30 cellular contexts compared by ENCODE assay signal in genomic region chr22:42451499-42452145, GRCh38. TPM values are rescaled to one million over a fixed set of nuclear protein-coding genes. Genes with fewer than 3 reads are reported as not detected.
"Had no signal": no experiment of that assay in that cellular context is flagged by ENCODE, and none has a peak within 500 bp of the region (broad histone marks: within the 10 kb centered on the region; RNA-seq: fewer than 3 reads in every experiment).

No MANE protein-coding gene starts in this region.

- H3K4me3 Mint-ChIP-seq: immature natural killer cell; naive thymus-derived CD4-positive, alpha-beta T cell; nephron; neural progenitor cell; stimulated activated memory B cell treated with anti-CD40 and anti-IgM and Interleukin-4, amounts not matched to agents 10 μg/mL and 1 μg/mL and 100 μg/mL, for 72 hours; stimulated activated naive CD8-positive, alpha-beta T cell treated with anti-CD3 and anti-CD28 coated beads, Interleukin-15, amount 100 ng/mL, for 72 hours; type B pancreatic cell had no signal

- H3K27ac Mint-ChIP-seq: immature natural killer cell; nephron; neural progenitor cell; stimulated activated memory B cell treated with anti-CD40 and anti-IgM and Interleukin-4, amounts not matched to agents 10 μg/mL and 1 μg/mL and 100 μg/mL, for 72 hours; stimulated activated naive CD8-positive, alpha-beta T cell treated with anti-CD3 and anti-CD28 coated beads, Interleukin-15, amount 100 ng/mL, for 72 hours; type B pancreatic cell had no signal

- H3K4me1 Mint-ChIP-seq: immature natural killer cell; naive thymus-derived CD4-positive, alpha-beta T cell; nephron; neural progenitor cell; stimulated activated memory B cell treated with anti-CD40 and anti-IgM and Interleukin-4, amounts not matched to agents 10 μg/mL and 1 μg/mL and 100 μg/mL, for 72 hours; stimulated activated naive CD8-positive, alpha-beta T cell treated with anti-CD3 and anti-CD28 coated beads, Interleukin-15, amount 100 ng/mL, for 72 hours had no signal

- H3K9me3 ChIP-seq: mucosa of descending colon, neutrophil, psoas muscle, right atrium auricular region, right lobe of liver, tibial nerve, uterus had no signal

- FAIRE-seq: islet of Langerhans had no signal

- H3K27me3 ChIP-seq: hepatocyte, neural progenitor cell, right atrium auricular region, right lobe of liver, tibial nerve, uterus had no signal

- H3K9me3 Mint-ChIP-seq: immature natural killer cell; nephron; stimulated activated memory B cell treated with anti-CD40 and anti-IgM and Interleukin-4, amounts not matched to agents 10 μg/mL and 1 μg/mL and 100 μg/mL, for 72 hours; stimulated activated naive CD8-positive, alpha-beta T cell treated with anti-CD3 and anti-CD28 coated beads, Interleukin-15, amount 100 ng/mL, for 72 hours; type B pancreatic cell had no signal

- H3K9ac ChIP-seq: neural progenitor cell, parathyroid adenoma had no signal

- H3K36me3 Mint-ChIP-seq: immature natural killer cell; naive thymus-derived CD4-positive, alpha-beta T cell; neural progenitor cell; stimulated activated memory B cell treated with anti-CD40 and anti-IgM and Interleukin-4, amounts not matched to agents 10 μg/mL and 1 μg/mL and 100 μg/mL, for 72 hours; type B pancreatic cell had no signal

- H3K27ac ChIP-seq: hepatocyte, left ventricle myocardium inferior, neural progenitor cell, neutrophil, parathyroid adenoma, psoas muscle, right atrium auricular region, right lobe of liver, tibial nerve, uterus had no signal

- ATAC-seq: mucosa of descending colon; naive thymus-derived CD4-positive, alpha-beta T cell; psoas muscle; stimulated activated naive CD8-positive, alpha-beta T cell treated with anti-CD3 and anti-CD28 coated beads, Interleukin-15, amount 100 ng/mL, for 72 hours had no signal

- DNase-seq: immature natural killer cell; left ventricle myocardium inferior; midbrain; naive thymus-derived CD4-positive, alpha-beta T cell; occipital lobe; psoas muscle; right lobe of liver; stimulated activated CD4-positive, alpha-beta T cell treated with anti-CD3 and anti-CD28 coated beads, Interleukin-1b, Interleukin-23, amount 100 ng/mL, for 48 hours; stimulated activated CD4-positive, alpha-beta T cell treated with anti-CD3 and anti-CD28 coated beads, Interleukin-2, amount 100 ng/mL, for 48 hours; stimulated activated CD4-positive, alpha-beta T cell treated with anti-CD3 and anti-CD28 coated beads, Interleukin-4, amount 100 ng/mL, for 4 hours; stimulated activated CD8-positive, alpha-beta memory T cell treated with anti-CD3 and anti-CD28 coated beads, Interleukin-4, amount 100 ng/mL, for 48 hours; stimulated activated naive CD4-positive, alpha-beta T cell treated with Interleukin-2 at 50 U/mL for 16 hours; stimulated activated naive CD8-positive, alpha-beta T cell treated with anti-CD3 and anti-CD28 coated beads, Interleukin-15, amount 100 ng/mL, for 72 hours; substantia nigra; uterus had no signal

- H3K4me3 ChIP-seq: hepatocyte, left ventricle myocardium inferior, lung, mucosa of descending colon, neural progenitor cell, psoas muscle, right atrium auricular region, right lobe of liver, smooth muscle cell, tibial nerve, uterus had no signal

- H3K4me1 ChIP-seq: left ventricle myocardium inferior, neural progenitor cell, parathyroid adenoma, psoas muscle, right atrium auricular region, right lobe of liver, tibial nerve, uterus had no signal

- H3K36me3 ChIP-seq: left ventricle myocardium inferior, neural progenitor cell, neutrophil, right atrium auricular region, right lobe of liver, tibial nerve, uterus had no signal

RNA-seq across cellular contexts. Expression of gene NFAM1, which starts 19.4 kb away (rescaled TPM):
- total RNA-seq: myocyte, osteocyte, smooth muscle cell had no signal
- polyA plus RNA-seq: smooth muscle cell had no signal
